Comparison of ENCODE assay signal across 2 cellular contexts in genomic region chr2:121884515-121884915, GRCh38.
TF ChIP-seq lines count a peak whose summit lies in the region.

No MANE protein-coding gene starts in this region.

TF ChIP-seq in liver, 16 proteins besides CTCF, POLR2A, EP300 and RAD21:
- TF ChIP-seq NR2F2 (IDR thresholded peaks at IDR 0.05): peak; percentile 68
- no peak for TF ChIP-seq FOXA2 (IDR thresholded peaks at IDR 0.05)
- TF ChIP-seq MAX (IDR thresholded peaks at IDR 0.05): no peak
- TF ChIP-seq SP1 (IDR thresholded peaks at IDR 0.05): no peak
- no peak for TF ChIP-seq EGR1 (IDR thresholded peaks at IDR 0.05; ENCODE audit: low read depth in 2 of 2)

TF ChIP-seq in HepG2, 621 proteins besides CTCF, POLR2A, EP300 and RAD21:
- no peak for TF ChIP-seq ZNF20 (CRISPR knock-in tag; IDR thresholded peaks at IDR 0.05)
- TF ChIP-seq RXRB (CRISPR knock-in tag; IDR thresholded peaks at IDR 0.05; ENCODE audit: borderline replicate concordance): no peak
